In the genomic region with DNA sequence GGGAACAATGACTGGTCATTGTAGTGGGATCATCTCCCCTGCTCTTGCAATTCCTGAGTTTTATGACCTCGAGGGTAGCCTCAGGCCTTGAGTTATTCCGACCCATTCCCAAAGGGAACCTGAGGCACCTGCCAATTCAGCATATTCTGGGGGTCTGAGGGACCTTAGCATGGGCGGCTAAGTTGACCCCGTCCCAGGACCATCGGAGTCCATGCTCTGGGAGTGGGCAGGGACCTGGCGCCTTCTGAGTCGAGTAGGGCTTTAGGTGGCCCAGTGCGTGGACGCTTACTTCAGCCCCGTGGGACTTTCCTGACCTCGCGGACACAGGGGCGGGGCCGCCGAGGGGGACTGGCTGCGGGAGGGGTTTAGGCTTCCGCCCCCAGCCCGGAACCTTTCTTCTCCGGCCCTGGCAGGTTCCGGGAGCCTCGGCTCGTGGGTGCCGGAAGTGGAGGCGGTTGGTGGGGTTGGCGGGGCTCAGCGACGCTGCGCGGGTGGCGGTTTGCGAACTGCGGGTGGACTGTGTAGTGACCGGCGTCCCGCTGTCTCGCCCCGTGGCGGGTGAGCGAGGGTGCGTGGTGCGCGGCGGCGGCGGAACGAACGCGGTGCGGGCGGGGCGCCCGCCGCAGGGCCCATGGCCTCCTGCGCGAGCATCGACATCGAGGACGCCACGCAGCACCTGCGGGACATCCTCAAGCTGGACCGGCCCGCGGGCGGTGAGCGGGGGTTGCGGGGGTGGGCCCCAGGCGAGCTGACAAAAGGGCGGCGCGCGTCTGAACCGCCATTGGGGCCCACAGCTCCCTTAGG, we compare ENCODE assay signal across 8 cellular contexts. TPM values are rescaled to one million over a fixed set of nuclear protein-coding genes. Genes with fewer than 3 reads are reported as not detected.
DNase-seq lines count a peak whose midpoint lies in the region; ATAC-seq and TF ChIP-seq lines count a peak whose summit lies in the region.

A gene with protein sequence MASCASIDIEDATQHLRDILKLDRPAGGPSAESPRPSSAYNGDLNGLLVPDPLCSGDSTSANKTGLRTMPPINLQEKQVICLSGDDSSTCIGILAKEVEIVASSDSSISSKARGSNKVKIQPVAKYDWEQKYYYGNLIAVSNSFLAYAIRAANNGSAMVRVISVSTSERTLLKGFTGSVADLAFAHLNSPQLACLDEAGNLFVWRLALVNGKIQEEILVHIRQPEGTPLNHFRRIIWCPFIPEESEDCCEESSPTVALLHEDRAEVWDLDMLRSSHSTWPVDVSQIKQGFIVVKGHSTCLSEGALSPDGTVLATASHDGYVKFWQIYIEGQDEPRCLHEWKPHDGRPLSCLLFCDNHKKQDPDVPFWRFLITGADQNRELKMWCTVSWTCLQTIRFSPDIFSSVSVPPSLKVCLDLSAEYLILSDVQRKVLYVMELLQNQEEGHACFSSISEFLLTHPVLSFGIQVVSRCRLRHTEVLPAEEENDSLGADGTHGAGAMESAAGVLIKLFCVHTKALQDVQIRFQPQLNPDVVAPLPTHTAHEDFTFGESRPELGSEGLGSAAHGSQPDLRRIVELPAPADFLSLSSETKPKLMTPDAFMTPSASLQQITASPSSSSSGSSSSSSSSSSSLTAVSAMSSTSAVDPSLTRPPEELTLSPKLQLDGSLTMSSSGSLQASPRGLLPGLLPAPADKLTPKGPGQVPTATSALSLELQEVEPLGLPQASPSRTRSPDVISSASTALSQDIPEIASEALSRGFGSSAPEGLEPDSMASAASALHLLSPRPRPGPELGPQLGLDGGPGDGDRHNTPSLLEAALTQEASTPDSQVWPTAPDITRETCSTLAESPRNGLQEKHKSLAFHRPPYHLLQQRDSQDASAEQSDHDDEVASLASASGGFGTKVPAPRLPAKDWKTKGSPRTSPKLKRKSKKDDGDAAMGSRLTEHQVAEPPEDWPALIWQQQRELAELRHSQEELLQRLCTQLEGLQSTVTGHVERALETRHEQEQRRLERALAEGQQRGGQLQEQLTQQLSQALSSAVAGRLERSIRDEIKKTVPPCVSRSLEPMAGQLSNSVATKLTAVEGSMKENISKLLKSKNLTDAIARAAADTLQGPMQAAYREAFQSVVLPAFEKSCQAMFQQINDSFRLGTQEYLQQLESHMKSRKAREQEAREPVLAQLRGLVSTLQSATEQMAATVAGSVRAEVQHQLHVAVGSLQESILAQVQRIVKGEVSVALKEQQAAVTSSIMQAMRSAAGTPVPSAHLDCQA (N-terminal part only) (plus strand): TSS at position 422 of the 804 bp plus-strand sequence. CDS start 210 bp downstream, at position 632.

- H3K4me2 ChIP-seq in BLaER1 (peak within 1 kb of the TSS; percentile 89), PC-9 (peak within 1 kb of the TSS; percentile 85)

- no peaks in the 10 kb centered on the region for H3K27me3 ChIP-seq in BLaER1
- no peaks in the 10 kb centered on the region for H3K27me3 ChIP-seq in PC-9 (ENCODE audit: insufficient read depth, low read depth)
- H3K27me3 ChIP-seq in esophagus (ENCODE audit: control insufficient read depth in 1 of 2, insufficient read depth in 2 of 2, low read length in 2 of 2) = no peaks in the 10 kb centered on the region
- H3K27me3 ChIP-seq in mucosa of stomach (ENCODE audit: control insufficient read depth, insufficient read depth, low read length) = no peaks in the 10 kb centered on the region

- peaks cover 30% of the 10 kb centered on the region for H3K79me2 ChIP-seq in PC-9 (ENCODE audit: low read depth)

- H3K9ac ChIP-seq in BLaER1 = peak within 1 kb of the TSS; percentile 97
- peak within 1 kb of the TSS; percentile 93 for H3K9ac ChIP-seq in mucosa of stomach (ENCODE audit: low read length)

- H3K27ac ChIP-seq in BLaER1 = peak within 1 kb of the TSS; percentile 96
- H3K27ac ChIP-seq in PC-9 = peak within 1 kb of the TSS; percentile 21; the same call in 1 of the 2 replicates
- H3K27ac ChIP-seq in esophagus (ENCODE audit: low read depth in 2 of 2, low read length in 1 of 2) = peak within 1 kb of the TSS; percentile 57 to 84

- H3K4me1 Mint-ChIP-seq in activated T-cell treated with anti-CD3 and anti-CD28 coated beads, Interleukin-2, amount 50 U/mL, for 4 hours (ENCODE audit: low read depth) = peaks cover 34% of the 10 kb centered on the region

- ATAC-seq in GM19043 (IDR thresholded peaks at IDR 0.05; ENCODE audit: low read depth, unreplicated experiment) = peak; percentile 79
- peak; percentile 49 for ATAC-seq in HG03378 (IDR thresholded peaks at IDR 0.05; ENCODE audit: unreplicated experiment)
- ATAC-seq in activated T-cell treated with anti-CD3 and anti-CD28 coated beads, Interleukin-2, amount 50 U/mL, for 4 hours = peak; percentile 93 to 95

- H3K27me3 Mint-ChIP-seq in activated T-cell treated with anti-CD3 and anti-CD28 coated beads, Interleukin-2, amount 50 U/mL, for 4 hours (ENCODE audit: low read depth) = no peaks in the 10 kb centered on the region

- peaks cover 77% of the 10 kb centered on the region for H3K36me3 ChIP-seq in BLaER1
- H3K36me3 ChIP-seq in PC-9 (ENCODE audit: low read depth) = peaks cover 14% of the 10 kb centered on the region
- H3K36me3 ChIP-seq in esophagus (ENCODE audit: control insufficient read depth in 2 of 2, insufficient read depth in 2 of 2, low read length in 1 of 2) = peaks cover 3 to 43% of the 10 kb centered on the region in 2 donors
- peaks cover 10% of the 10 kb centered on the region for H3K36me3 ChIP-seq in mucosa of stomach (ENCODE audit: control insufficient read depth, insufficient read depth, low read length)

- intact Hi-C loops in PC-9 (cut with micrococcal nuclease; ENCODE audit: unreplicated experiment) = no loop called here

- H3K9me2 ChIP-seq in PC-9 (ENCODE audit: insufficient read depth) = no peaks in the 10 kb centered on the region

- H3K9me3 Mint-ChIP-seq in activated T-cell treated with anti-CD3 and anti-CD28 coated beads, Interleukin-2, amount 50 U/mL, for 4 hours = no peaks in the 10 kb centered on the region

- H4K20me1 ChIP-seq in BLaER1 (peaks cover 66% of the 10 kb centered on the region), PC-9 (ENCODE audit: insufficient read depth) (peaks cover 9% of the 10 kb centered on the region)

- no peak for TF ChIP-seq CTCF in PC-9 (conservative IDR thresholded peaks at IDR 0.05)

- no TSS peak for BruUV-seq in PC-9 (replicated peaks; lab: Mats Ljungman, UMichigan)

- H3K36me3 Mint-ChIP-seq in activated T-cell treated with anti-CD3 and anti-CD28 coated beads, Interleukin-2, amount 50 U/mL, for 4 hours (ENCODE audit: insufficient read depth) = peaks cover 15% of the 10 kb centered on the region

- DNase-seq in PC-9 = peak; percentile 50 to 76
- DNase-seq in activated T-cell treated with anti-CD3 and anti-CD28 coated beads, Interleukin-2, amount 50 U/mL, for 4 hours = peak; percentile 80
- DNase-seq in stimulated activated CD8-positive, alpha-beta memory T cell treated with anti-CD3 and anti-CD28 coated beads, Interleukin-4, amount 100 ng/mL, for 48 hours = peak; percentile 96

- H3K4me1 ChIP-seq in BLaER1 = peaks cover 37% of the 10 kb centered on the region
- H3K4me1 ChIP-seq in PC-9 (replicated peaks; ENCODE audit: insufficient read depth) = peaks cover 11% of the 10 kb centered on the region; the same call in 1 of the 2 replicates
- H3K4me1 ChIP-seq in esophagus (ENCODE audit: control insufficient read depth in 2 of 2, insufficient read depth in 2 of 2, low read length in 1 of 2) = peaks cover 5 to 11% of the 10 kb centered on the region in 2 donors
- H3K4me1 ChIP-seq in mucosa of stomach (ENCODE audit: control insufficient read depth, insufficient read depth, low read length) = peaks cover 24% of the 10 kb centered on the region

- H3K9me3 ChIP-seq in BLaER1 = no peaks in the 10 kb centered on the region
- H3K9me3 ChIP-seq in PC-9 (ENCODE audit: insufficient read depth, low read depth) = no peaks in the 10 kb centered on the region
- no peaks in the 10 kb centered on the region for H3K9me3 ChIP-seq in esophagus (ENCODE audit: control insufficient read depth in 2 of 2, insufficient read depth in 1 of 2, low read depth in 1 of 2, low read length in 1 of 2)
- no peaks in the 10 kb centered on the region for H3K9me3 ChIP-seq in mucosa of stomach (ENCODE audit: control insufficient read depth, low read length)

- CTCF ChIA-PET in PC-9 (lab: Charles Lee) = interaction anchor here (0.6 to 0.7 kb wide), 3 partner anchors 56 to 168 kb away, joined by 4 to 6 read pairs (median 6); no protein-coding TSS in a partner anchor

- POLR2A ChIA-PET in PC-9 (lab: Charles Lee; ENCODE audit: unreplicated experiment) = no interaction called here

- peak within 1 kb of the TSS; percentile 88 for H2AFZ ChIP-seq in PC-9

- H3K4me3 ChIP-seq in BLaER1 = peak within 1 kb of the TSS; percentile 98
- H3K4me3 ChIP-seq in PC-9 = peak within 1 kb of the TSS; percentile 83
- H3K4me3 ChIP-seq in esophagus (ENCODE audit: low read depth in 1 of 2, low read length in 2 of 2) = peak within 1 kb of the TSS; percentile 78 to 91
- peak within 1 kb of the TSS; percentile 95 for H3K4me3 ChIP-seq in mucosa of stomach (ENCODE audit: low read length)

- H3F3A ChIP-seq in PC-9 (ENCODE audit: insufficient read depth, low read depth) = peaks cover 21% of the 10 kb centered on the region

- H3K4me3 Mint-ChIP-seq in activated T-cell treated with anti-CD3 and anti-CD28 coated beads, Interleukin-2, amount 50 U/mL, for 4 hours = peak within 1 kb of the TSS; percentile 84

- 2 to 3% methylated on average over 67 to 72 of the region's 72 CpGs for WGBS in esophagus, 2 donors

RNA-seq across cellular contexts. Expression of the gene that starts here (rescaled TPM):
- total RNA-seq in PC-9 (2021) = 48.8 and 52.7 TPM in 2 replicates
- 100 to 1,000 TPM; 114 to 124 (median 120) TPM for total RNA-seq in activated T-cell treated with anti-CD3 and anti-CD28 coated beads, Interleukin-2, amount 50 U/mL, for 4 hours
- polyA plus RNA-seq in esophagus = 10 to 100 TPM; 26.9 to 27.7 TPM

Comparison
In these comparisons a context has a peak if more than half of its experiments do, and no peak if none do; other contexts are left out.
1. Peak in every context shown above with its lines: DNase-seq, ATAC-seq, H3K4me3 ChIP-seq and H3K27ac ChIP-seq.
2. H3K27ac ChIP-seq: peak in every context shown above with its lines; median percentile 96 in BLaER1; 70 in esophagus; 21 in PC-9.